Comparison of ENCODE assay signal across 30 cellular contexts in genomic region chr19:55855160-55855559, GRCh38. TPM values are rescaled to one million over a fixed set of nuclear protein-coding genes. Genes with fewer than 3 reads are reported as not detected.
"Had no signal": no experiment of that assay in that cellular context is flagged by ENCODE, and none has a peak within 500 bp of the region (broad histone marks: within the 10 kb centered on the region; RNA-seq: fewer than 3 reads in every experiment).

No MANE protein-coding gene starts in this region.

- H3K27ac ChIP-seq: breast epithelium, coronary artery, esophagus muscularis mucosa, thyroid gland, upper lobe of right lung had no signal

- H3K27ac Mint-ChIP-seq: activated naive CD4-positive, alpha-beta T cell treated with anti-CD3 and anti-CD28 coated beads for 36 hours; activated naive CD8-positive, alpha-beta T cell treated with anti-CD3 and anti-CD28 coated beads, Interleukin-2, amount 10 ng/mL, durations not matched to agents 7 days and 5 days; activated T-helper 2 cell treated with anti-CD3 and anti-CD28 coated beads, Interferon-gamma antibody, Interleukin-2, Interleukin-4, amounts not matched to agents 10 μg/mL and 5 μg/mL and 100 μg/mL, durations not matched to agents 14 hours and 24 hours and 36 hours; nephron progenitor cell; T-cell; T-helper 2 cell treated with Interferon-gamma antibody and Interleukin-4, amounts not matched to agents 5 μg/mL and 100 μg/mL, for 36 hours had no signal

- H3K36me3 Mint-ChIP-seq: activated naive CD8-positive, alpha-beta T cell treated with anti-CD3 and anti-CD28 coated beads, Interleukin-2, amount 10 ng/mL, durations not matched to agents 7 days and 5 days; T-cell had no signal

- H3K27me3 ChIP-seq: breast epithelium, esophagus muscularis mucosa, thyroid gland, upper lobe of right lung had no signal

- H3K4me3 ChIP-seq: breast epithelium, coronary artery, esophagus muscularis mucosa, thyroid gland, upper lobe of right lung had no signal

- H3K27me3 Mint-ChIP-seq: activated naive CD8-positive, alpha-beta T cell treated with anti-CD3 and anti-CD28 coated beads, Interleukin-2, amount 10 ng/mL, durations not matched to agents 7 days and 5 days; T-cell had no signal

- H3K36me3 ChIP-seq: breast epithelium, esophagus muscularis mucosa, thyroid gland, upper lobe of right lung had no signal

- DNase-seq: activated CD4-positive, alpha-beta T cell treated with anti-CD3 and anti-CD28 coated beads, Interleukin-2, amount 50 U/mL, for 4 hours; activated CD8-positive, alpha-beta memory T cell treated with anti-CD3 and anti-CD28 coated beads, Interleukin-2, amount 50 U/mL, for 48 hours; activated naive CD4-positive, alpha-beta T cell treated with anti-CD3 and anti-CD28 coated beads for 36 hours; activated naive CD8-positive, alpha-beta T cell treated with anti-CD3 and anti-CD28 coated beads, Interleukin-2, amount 10 ng/mL, durations not matched to agents 7 days and 5 days; activated T-cell treated with anti-CD3 and anti-CD28 coated beads, Interleukin-2, amount 50 U/mL, for 4 hours; amniotic stem cell; cerebellar nuclear complex; hippocampal formation; left ventricle myocardium superior; mesenchymal stem cell; nephron progenitor cell; nucleus accumbens; stimulated activated CD4-positive, alpha-beta T cell treated with anti-CD3 and anti-CD28 coated beads, Interleukin-2, amount 100 ng/mL, for 48 hours; stimulated activated CD8-positive, alpha-beta memory T cell treated with anti-CD3 and anti-CD28 coated beads, Interleukin-4, amount 100 ng/mL, for 48 hours; stimulated activated naive CD8-positive, alpha-beta T cell treated with anti-CD3 and anti-CD28 coated beads, Interleukin-15, Interleukin-2, amounts not matched to agents 100 U/mL and 50 U/mL, for 24 hours; T-cell; thyroid gland; upper lobe of right lung had no signal

- H3K4me1 Mint-ChIP-seq: activated naive CD8-positive, alpha-beta T cell treated with anti-CD3 and anti-CD28 coated beads, Interleukin-2, amount 10 ng/mL, durations not matched to agents 7 days and 5 days; nephron progenitor cell; T-cell had no signal

- ATAC-seq: activated T-cell treated with anti-CD3 and anti-CD28 coated beads, Interleukin-2, amount 50 U/mL, for 4 hours; left ventricle myocardium superior; stimulated activated naive CD8-positive, alpha-beta T cell treated with anti-CD3 and anti-CD28 coated beads, Interleukin-15, Interleukin-2, amounts not matched to agents 100 U/mL and 50 U/mL, for 24 hours; T-cell; upper lobe of right lung had no signal

- H3K9me3 ChIP-seq: breast epithelium, thyroid gland, upper lobe of right lung had no signal

- H3K4me3 Mint-ChIP-seq: activated naive CD4-positive, alpha-beta T cell treated with anti-CD3 and anti-CD28 coated beads for 36 hours; activated naive CD8-positive, alpha-beta T cell treated with anti-CD3 and anti-CD28 coated beads, Interleukin-2, amount 10 ng/mL, durations not matched to agents 7 days and 5 days; activated T-cell treated with anti-CD3 and anti-CD28 coated beads, Interleukin-2, amount 50 U/mL, for 4 hours; nephron progenitor cell; T-cell; T-helper 2 cell treated with Interferon-gamma antibody and Interleukin-4, amounts not matched to agents 5 μg/mL and 100 μg/mL, for 36 hours had no signal

RNA-seq across cellular contexts. Expression of gene NLRP4, which starts 18.8 kb away (rescaled TPM):
- total RNA-seq: activated CD8-positive, alpha-beta memory T cell treated with anti-CD3 and anti-CD28 coated beads for 36 hours; activated naive CD4-positive, alpha-beta T cell treated with anti-CD3 and anti-CD28 coated beads for 36 hours; activated naive CD8-positive, alpha-beta T cell treated with anti-CD3 and anti-CD28 coated beads, Interleukin-2, amount 10 ng/mL, durations not matched to agents 7 days and 5 days; activated T-cell treated with anti-CD3 and anti-CD28 coated beads, Interleukin-2, amount 50 U/mL, for 4 hours; activated T-helper 2 cell treated with anti-CD3 and anti-CD28 coated beads, Interferon-gamma antibody, Interleukin-2, Interleukin-4, amounts not matched to agents 10 μg/mL and 5 μg/mL and 100 μg/mL, durations not matched to agents 14 hours and 24 hours and 36 hours; breast epithelium; esophagus muscularis mucosa; frontal cortex; left ventricle myocardium superior; mononuclear cell; myocyte; posterior vena cava; renal cortical epithelial cell; subcutaneous adipose tissue; T-cell; thyroid gland; upper lobe of right lung had no signal

RNA-seq across cellular contexts. Expression of gene NLRP11, which starts 23.4 kb away (rescaled TPM):
- total RNA-seq: activated naive CD8-positive, alpha-beta T cell treated with anti-CD3 and anti-CD28 coated beads, Interleukin-2, amount 10 ng/mL, durations not matched to agents 7 days and 5 days; activated T-helper 2 cell treated with anti-CD3 and anti-CD28 coated beads, Interferon-gamma antibody, Interleukin-2, Interleukin-4, amounts not matched to agents 10 μg/mL and 5 μg/mL and 100 μg/mL, durations not matched to agents 14 hours and 24 hours and 36 hours; esophagus muscularis mucosa; frontal cortex; left ventricle myocardium superior; myocyte; posterior vena cava; renal cortical epithelial cell; subcutaneous adipose tissue; T-cell; thyroid gland; upper lobe of right lung had no signal
